12 cellular contexts compared by ENCODE assay signal in genomic region chr21:15976807-15977206, GRCh38.
DNase-seq lines count a peak whose midpoint lies in the region; ATAC-seq and TF ChIP-seq lines count a peak whose summit lies in the region.
"Had no signal": no experiment of that assay in that cellular context is flagged by ENCODE, and none has a peak within 500 bp of the region (broad histone marks: within the 10 kb centered on the region; RNA-seq: fewer than 3 reads in every experiment).

No MANE protein-coding gene starts in this region.

- H3K4me1 Mint-ChIP-seq in WTC11 (peaks cover 13% of the 10 kb centered on the region), mesothelial cell of epicardium (peaks cover 49% of the 10 kb centered on the region)

- H4K20me1 ChIP-seq in DOHH2 (ENCODE audit: control insufficient read depth, insufficient read depth, low read depth, low read length): no peaks in the 10 kb centered on the region

- H3K27me3 ChIP-seq in DOHH2 (ENCODE audit: control insufficient read depth, low read length): no peaks in the 10 kb centered on the region

- H3K36me3 Mint-ChIP-seq in WTC11 (no peaks in the 10 kb centered on the region), mesothelial cell of epicardium (peaks cover 5% of the 10 kb centered on the region)

- no peaks in the 10 kb centered on the region for H3F3A ChIP-seq in DOHH2 (ENCODE audit: control insufficient read depth, insufficient read depth)

- CTCF ChIA-PET in WTC11 (lab: Charles Lee): interaction anchor here (0.6 to 1.0 kb wide), 2 partner anchors 69 to 387 kb away, joined by 3 read pairs; no protein-coding TSS in a partner anchor

- H3K4me3 ChIP-seq in DOHH2 (ENCODE audit: low read length): no peak overlapping the region
- H3K4me3 ChIP-seq: coronary artery had no signal

- no peak overlapping the region for H3K27ac Mint-ChIP-seq in WTC11
- H3K27ac Mint-ChIP-seq in mesothelial cell of epicardium: peak overlapping the region; percentile 89
- H3K27ac Mint-ChIP-seq: T-helper 2 cell treated with Interferon-gamma antibody and Interleukin-4, amounts not matched to agents 5 μg/mL and 100 μg/mL, for 36 hours had no signal

- H3K9me2 ChIP-seq in DOHH2 (replicated peaks; ENCODE audit: control insufficient read depth, low read length): no peaks in the 10 kb centered on the region

- H3K9me3 Mint-ChIP-seq in WTC11: no peaks in the 10 kb centered on the region
- no peaks in the 10 kb centered on the region for H3K9me3 Mint-ChIP-seq in mesothelial cell of epicardium
- H3K9me3 Mint-ChIP-seq: T-helper 2 cell treated with Interferon-gamma antibody and Interleukin-4, amounts not matched to agents 5 μg/mL and 100 μg/mL, for 36 hours had no signal

- H3K4me3 Mint-ChIP-seq in WTC11 (no peak overlapping the region), mesothelial cell of epicardium (no peak overlapping the region)
- H3K4me3 Mint-ChIP-seq: T-helper 2 cell treated with Interferon-gamma antibody and Interleukin-4, amounts not matched to agents 5 μg/mL and 100 μg/mL, for 36 hours had no signal

- H3K36me3 ChIP-seq in DOHH2 (ENCODE audit: control insufficient read depth, low read length): no peaks in the 10 kb centered on the region

- no peak for ATAC-seq in WTC11
- ATAC-seq in HG03135 (IDR thresholded peaks at IDR 0.05; ENCODE audit: unreplicated experiment): no peak
- ATAC-seq in HG03469 (IDR thresholded peaks at IDR 0.05; ENCODE audit: unreplicated experiment): no peak

- H3K4me1 ChIP-seq in DOHH2 (ENCODE audit: control insufficient read depth, low read length): no peaks in the 10 kb centered on the region

- H3K4me2 ChIP-seq in DOHH2 (ENCODE audit: low read length): no peak overlapping the region

- TF ChIP-seq CTCF in DOHH2 (IDR thresholded peaks at IDR 0.05; ENCODE audit: low read depth, low read length, poor library complexity, severe bottlenecking) (peak; percentile 37), WTC11 (IDR thresholded peaks at IDR 0.05) (no peak), mesothelial cell of epicardium (IDR thresholded peaks at IDR 0.05; ENCODE audit: unreplicated experiment) (no peak)

- H3K27me3 Mint-ChIP-seq in WTC11 (ENCODE audit: low read depth) (no peaks in the 10 kb centered on the region), mesothelial cell of epicardium (ENCODE audit: low read depth) (no peaks in the 10 kb centered on the region)

- H3K9me3 ChIP-seq in DOHH2 (ENCODE audit: control insufficient read depth, insufficient read depth, low read length): no peaks in the 10 kb centered on the region

- H3K79me2 ChIP-seq in DOHH2 (ENCODE audit: control insufficient read depth, low read length): no peaks in the 10 kb centered on the region

- no peak overlapping the region for H3K27ac ChIP-seq in DOHH2 (ENCODE audit: low read depth, low read length)
- H3K27ac ChIP-seq: coronary artery had no signal

- POLR2A ChIA-PET in WTC11 (lab: Charles Lee): no interaction called here

- in situ Hi-C loops in KBM-7 (cut with MboI; ENCODE audit: low pct_unique_long_range_greater_than_20kb, low sequenced_read_pairs): no loop called here

- peak; percentile 41 for DNase-seq in KBM-7
- peak; percentile 19 for DNase-seq in WTC11 (ENCODE audit: low spot score)
- no peak for DNase-seq in mesothelial cell of epicardium (ENCODE audit: low spot score in 2 of 2, unreplicated experiment in 2 of 2)
- DNase-seq in mesenteric fat pad (ENCODE audit: low spot score): no peak
- DNase-seq: hypothalamus; NCI-H510A; stimulated activated CD4-positive, alpha-beta T cell treated with anti-CD3 and anti-CD28 coated beads, Interleukin-2, amount 100 ng/mL, for 24 hours had no signal

TF ChIP-seq in WTC11, 78 proteins besides CTCF, POLR2A, EP300 and RAD21:
- TF ChIP-seq STAT6 (CRISPR knock-in tag; conservative IDR thresholded peaks at IDR 0.05; ENCODE audit: low read depth): no peak
- TF ChIP-seq TP53 (CRISPR knock-in tag; IDR thresholded peaks at IDR 0.05): no peak
- no peak for TF ChIP-seq ZNF532 (CRISPR knock-in tag; IDR thresholded peaks at IDR 0.05; ENCODE audit: borderline replicate concordance)
- TF ChIP-seq ZNF317 (CRISPR knock-in tag; IDR thresholded peaks at IDR 0.05; ENCODE audit: borderline replicate concordance, low read depth): no peak
- no peak for TF ChIP-seq ESRRA (CRISPR knock-in tag; IDR thresholded peaks at IDR 0.05; ENCODE audit: borderline replicate concordance)
- TF ChIP-seq ERG (CRISPR knock-in tag; IDR thresholded peaks at IDR 0.05): no peak
- no peak for TF ChIP-seq KAT7 (CRISPR knock-in tag; IDR thresholded peaks at IDR 0.05; ENCODE audit: borderline replicate concordance)

Comparison
In these comparisons a context has a peak if more than half of its experiments do, and no peak if none do; other contexts are left out.
1. DNase-seq: peak in KBM-7 (single experiment) and WTC11 (single experiment); none in mesothelial cell of epicardium (0 of 2) and mesenteric fat pad (single experiment).